Comparison of ENCODE assay signal across 28 cellular contexts in the genomic region with DNA sequence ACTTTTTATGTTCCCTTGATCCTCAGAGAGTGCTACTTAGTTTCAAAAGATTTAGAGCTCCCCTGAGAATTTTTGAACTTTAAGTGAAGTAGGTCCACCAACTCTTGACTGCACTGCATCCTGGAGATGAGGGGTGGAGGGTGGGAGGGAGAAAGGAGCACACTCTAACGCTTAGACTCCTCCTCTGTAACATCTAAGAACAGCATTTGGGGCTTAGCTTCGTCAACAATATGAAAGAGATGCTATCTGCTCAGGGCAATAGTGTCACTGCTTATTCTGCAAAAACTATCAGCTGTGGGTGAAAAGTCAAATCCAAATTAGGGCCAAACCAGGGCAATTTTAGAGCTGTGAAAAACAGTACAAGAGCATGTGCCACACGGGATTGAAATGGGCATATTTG.
"Had no signal": no experiment of that assay in that cellular context is flagged by ENCODE, and none has a peak within 500 bp of the region (broad histone marks: within the 10 kb centered on the region; RNA-seq: fewer than 3 reads in every experiment).

No MANE protein-coding gene starts in this region.

- H3K27me3 ChIP-seq: brain microvascular endothelial cell, dorsolateral prefrontal cortex had no signal

- ATAC-seq: activated CD8-positive, alpha-beta T cell treated with anti-CD3 and anti-CD28 coated beads for 36 hours; activated T-cell treated with anti-CD3 and anti-CD28 coated beads, Interleukin-2, amount 50 U/mL, for 4 hours; esophagus mucosa; T-helper 17 cell had no signal

- H3K27ac ChIP-seq: brain microvascular endothelial cell, coronary artery had no signal

- H3K9me3 Mint-ChIP-seq: activated naive CD4-positive, alpha-beta T cell treated with anti-CD3 and anti-CD28 coated beads, Interleukin-2, amount 50 U/mL, for 24 hours; central memory CD8-positive, alpha-beta T cell; dendritic cell treated with granulocyte-macrophage colony-stimulating factor and Interleukin-4, amounts not matched to agents 40 ng/mL and 50 ng/mL, for 4 days had no signal

- H3K36me3 ChIP-seq: brain microvascular endothelial cell had no signal

- FAIRE-seq: astrocyte, bronchial epithelial cell, frontal cortex had no signal

- H3K27ac Mint-ChIP-seq: activated naive CD4-positive, alpha-beta T cell treated with anti-CD3 and anti-CD28 coated beads, Interleukin-2, amount 50 U/mL, for 24 hours; dendritic cell treated with granulocyte-macrophage colony-stimulating factor and Interleukin-4, amounts not matched to agents 40 ng/mL and 50 ng/mL, for 4 days; endodermal cell; T-helper 17 cell had no signal

- DNase-seq: activated CD4-positive, alpha-beta T cell treated with anti-CD3 and anti-CD28 coated beads for 1 hour; activated CD4-positive, alpha-beta T cell treated with anti-CD3 and anti-CD28 coated beads, Interleukin-2, amount 50 U/mL, for 1 hour; activated CD4-positive, alpha-beta T cell treated with anti-CD3 and anti-CD28 coated beads, Interleukin-2, amount 50 U/mL, for 48 hours; activated CD4-positive, CD25-positive, alpha-beta regulatory T cell; activated CD8-positive, alpha-beta memory T cell treated with anti-CD3 and anti-CD28 coated beads for 24 hours; activated CD8-positive, alpha-beta T cell treated with anti-CD3 and anti-CD28 coated beads for 36 hours; activated gamma-delta T cell; activated naive CD4-positive, alpha-beta T cell; activated T-cell treated with anti-CD3 and anti-CD28 coated beads, Interleukin-2, amount 50 U/mL, for 4 hours; amniotic stem cell; anterior cingulate cortex; brain microvascular endothelial cell; dorsolateral prefrontal cortex; effector memory CD4-positive, alpha-beta T cell; endodermal cell; foreskin fibroblast; head of caudate nucleus; hippocampal formation; T-helper 1 cell; T-helper 17 cell had no signal

- H3K4me3 Mint-ChIP-seq: activated CD8-positive, alpha-beta T cell treated with anti-CD3 and anti-CD28 coated beads for 36 hours; activated naive CD4-positive, alpha-beta T cell treated with anti-CD3 and anti-CD28 coated beads, Interleukin-2, amount 50 U/mL, for 24 hours; activated T-cell treated with anti-CD3 and anti-CD28 coated beads, Interleukin-2, amount 50 U/mL, for 4 hours; central memory CD8-positive, alpha-beta T cell; dendritic cell treated with granulocyte-macrophage colony-stimulating factor and Interleukin-4, amounts not matched to agents 40 ng/mL and 50 ng/mL, for 4 days; endodermal cell; T-helper 17 cell had no signal

- H3K27me3 Mint-ChIP-seq: activated CD8-positive, alpha-beta T cell treated with anti-CD3 and anti-CD28 coated beads for 36 hours; activated naive CD4-positive, alpha-beta T cell treated with anti-CD3 and anti-CD28 coated beads, Interleukin-2, amount 50 U/mL, for 24 hours; central memory CD8-positive, alpha-beta T cell; dendritic cell treated with granulocyte-macrophage colony-stimulating factor and Interleukin-4, amounts not matched to agents 40 ng/mL and 50 ng/mL, for 4 days; T-helper 17 cell had no signal

- H3K4me1 Mint-ChIP-seq: central memory CD8-positive, alpha-beta T cell had no signal

- H3K4me3 ChIP-seq: coronary artery, dorsolateral prefrontal cortex had no signal
